ENCODE assay signal across 18 cellular contexts in the genomic region with DNA sequence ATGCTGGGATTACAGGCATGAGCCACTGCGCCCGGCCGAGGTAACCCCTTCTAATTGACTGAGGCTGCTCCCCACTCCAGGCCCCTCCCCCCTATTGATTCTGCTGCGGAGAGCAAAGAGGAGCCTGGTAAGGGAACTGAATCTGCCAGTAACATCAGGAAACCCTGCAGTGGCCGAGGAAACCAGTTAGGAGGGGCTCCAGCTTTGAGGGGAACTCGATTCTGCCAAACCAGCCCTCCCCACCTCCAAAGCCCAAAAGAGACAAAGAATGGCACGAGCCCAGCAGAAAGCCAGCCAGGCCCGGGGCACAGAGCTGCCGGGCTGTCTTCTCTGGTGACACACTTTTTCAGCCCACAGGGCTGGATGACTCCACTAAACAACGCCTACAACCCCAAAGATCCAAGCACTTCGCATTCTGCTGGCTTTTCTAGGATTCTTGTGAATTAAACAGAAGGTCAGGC. TPM values are rescaled to one million over a fixed set of nuclear protein-coding genes. Genes with fewer than 3 reads are reported as not detected.
DNase-seq lines count a peak whose midpoint lies in the region; ATAC-seq and TF ChIP-seq lines count a peak whose summit lies in the region.
"Had no signal": no experiment of that assay in that cellular context is flagged by ENCODE, and none has a peak within 500 bp of the region (broad histone marks: within the 10 kb centered on the region; RNA-seq: fewer than 3 reads in every experiment).

No MANE protein-coding gene starts in this region.

- H3K4me3 ChIP-seq in heart right ventricle (no peak overlapping the region), testis (no peak overlapping the region)
- H3K4me3 ChIP-seq: HAP-1, lung had no signal

- DNase-seq in ELF-1 (ENCODE audit: low read depth, low spot score) (peak; percentile 28), NOMO-1 treated with dmso at 0.1 percent for 144 hours (lab: John Stamatoyannopoulos, UW; ENCODE audit: unreplicated experiment) (peak; percentile 82), heart right ventricle (no peak), occipital lobe (lab: John Stamatoyannopoulos, UW) (peak; percentile 62), testis (no peak), RKO (ENCODE audit: low spot score) (no peak), NCI-H510A (lab: John Stamatoyannopoulos, UW) (no peak)
- no peak for DNase-seq in activated CD8-positive, alpha-beta memory T cell treated with anti-CD3 and anti-CD28 coated beads, Interleukin-2, amount 50 U/mL, for 4 hours
- DNase-seq: activated CD4-positive, CD25-positive, alpha-beta regulatory T cell treated with anti-CD3 and anti-CD28 coated beads, Interleukin-2, amount 50 U/mL, for 72 hours; activated T-cell treated with anti-CD3 and anti-CD28 coated beads, Interleukin-2, amount 50 U/mL, for 48 hours; amniotic stem cell; DMS153; effector memory CD8-positive, alpha-beta T cell; NCI-H187; stimulated activated CD4-positive, alpha-beta T cell treated with anti-CD3 and anti-CD28 coated beads, Interleukin-2, amount 100 ng/mL, for 48 hours had no signal

- H3K27ac ChIP-seq in heart right ventricle (peak overlapping the region in 4 of 10 donors; percentile 15 to 41 (median 20)), testis (peak overlapping the region in 1 of 2 donors; percentile 50)

- H3K4me1 ChIP-seq in heart right ventricle (peaks cover 0 to 18% (median 12%) of the 10 kb centered on the region in 9 donors), testis (peaks cover 18% of the 10 kb centered on the region)

- H3K36me3 ChIP-seq in heart right ventricle (no peaks in the 10 kb centered on the region), testis (ENCODE audit: low read depth, missing control alignments) (no peaks in the 10 kb centered on the region)

- intact Hi-C loops in heart right ventricle (cut with DNase I) (no loop called here), testis (cut with DNase I; ENCODE audit: low total_unique reads) (no loop called here)

- TF ChIP-seq POLR2A in testis (IDR thresholded peaks at IDR 0.05) = no peak

- H3K27me3 ChIP-seq in heart right ventricle (no peaks in the 10 kb centered on the region), testis (no peaks in the 10 kb centered on the region)

- TF ChIP-seq CTCF in heart right ventricle (IDR thresholded peaks at IDR 0.05) = no peak
- TF ChIP-seq CTCF in testis (IDR thresholded peaks at IDR 0.05) = no peak

- H3K9me3 ChIP-seq in heart right ventricle (peaks cover 0 to 23% (median 10%) of the 10 kb centered on the region in 11 donors), testis (no peaks in the 10 kb centered on the region)

- ATAC-seq in heart right ventricle = peak in 7 of 8 donors; percentile 37 to 57 (median 50)
- ATAC-seq: effector memory CD8-positive, alpha-beta T cell; stimulated activated memory B cell treated with anti-CD40 and anti-IgM and Interleukin-4, amounts not matched to agents 10 μg/mL and 1 μg/mL and 100 μg/mL, for 72 hours had no signal

- WGBS in heart right ventricle, 2 donors = 48 to 58% methylated on average over 11 of the region's 11 CpGs
- WGBS in testis, 2 donors = 58% methylated on average over 8 to 11 of the region's 11 CpGs

RNA-seq across cellular contexts. Expression of gene ACAD9, which starts 15.0 kb away (rescaled TPM):
- total RNA-seq in heart right ventricle (10 to 100 TPM; 34.8 to 45.9 (median 37.8) TPM), occipital lobe (27.6 TPM), testis (10 to 100 TPM; 80.4 to 80.6 TPM)
- polyA plus RNA-seq in heart right ventricle (10 to 100 TPM; 20.8 to 36.5 TPM), testis (ENCODE audit: insufficient read depth, low read depth, low replicate concordance) (49.5 TPM)

Comparison
In these comparisons a context has a peak if more than half of its experiments do, and no peak if none do; other contexts are left out.
1. DNase-seq: peak in ELF-1 (single experiment), NOMO-1 treated with dmso at 0.1 percent for 144 hours (single experiment) and occipital lobe (single experiment); none in heart right ventricle (0 of 2), activated CD8-positive, alpha-beta memory T cell treated with anti-CD3 and anti-CD28 coated beads, Interleukin-2, amount 50 U/mL, for 4 hours (single experiment), testis (single experiment), RKO (single experiment) and NCI-H510A (single experiment).